1 cellular context compared by ENCODE assay signal in the genomic region with DNA sequence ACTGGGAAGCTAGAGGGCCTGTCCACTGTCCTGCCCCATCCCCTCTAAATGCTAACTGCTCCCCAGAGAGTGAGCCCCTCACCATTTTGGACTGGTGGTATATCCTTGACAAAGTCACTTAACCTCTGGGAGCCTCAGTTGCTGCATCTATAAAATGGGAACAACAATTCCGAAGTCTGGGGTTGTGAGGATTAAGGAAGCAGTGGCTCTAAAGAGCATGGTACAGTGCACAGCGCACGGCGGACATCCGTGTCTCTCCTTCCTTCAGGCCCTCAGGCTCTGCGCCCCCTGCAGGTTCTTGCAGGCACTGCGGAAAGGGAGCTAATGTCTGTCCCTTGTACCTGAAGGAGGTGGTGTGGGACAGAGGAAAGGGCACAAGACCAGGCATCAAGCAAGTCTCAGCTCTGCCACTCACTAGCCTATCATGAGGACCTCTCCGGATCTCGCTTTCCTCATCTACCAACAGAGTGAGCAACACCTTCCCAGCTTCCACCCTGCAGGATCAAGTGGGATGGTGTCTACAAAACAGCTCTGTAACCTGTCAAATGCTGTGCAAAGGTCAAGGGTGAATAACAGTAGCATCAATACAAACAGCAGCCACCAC.
TF ChIP-seq lines count a peak whose summit lies in the region.

No MANE protein-coding gene starts in this region.

TF ChIP-seq in K562, 482 proteins besides CTCF, POLR2A, EP300 and RAD21 (continued from another document):
- TF ChIP-seq, protein P1, sequence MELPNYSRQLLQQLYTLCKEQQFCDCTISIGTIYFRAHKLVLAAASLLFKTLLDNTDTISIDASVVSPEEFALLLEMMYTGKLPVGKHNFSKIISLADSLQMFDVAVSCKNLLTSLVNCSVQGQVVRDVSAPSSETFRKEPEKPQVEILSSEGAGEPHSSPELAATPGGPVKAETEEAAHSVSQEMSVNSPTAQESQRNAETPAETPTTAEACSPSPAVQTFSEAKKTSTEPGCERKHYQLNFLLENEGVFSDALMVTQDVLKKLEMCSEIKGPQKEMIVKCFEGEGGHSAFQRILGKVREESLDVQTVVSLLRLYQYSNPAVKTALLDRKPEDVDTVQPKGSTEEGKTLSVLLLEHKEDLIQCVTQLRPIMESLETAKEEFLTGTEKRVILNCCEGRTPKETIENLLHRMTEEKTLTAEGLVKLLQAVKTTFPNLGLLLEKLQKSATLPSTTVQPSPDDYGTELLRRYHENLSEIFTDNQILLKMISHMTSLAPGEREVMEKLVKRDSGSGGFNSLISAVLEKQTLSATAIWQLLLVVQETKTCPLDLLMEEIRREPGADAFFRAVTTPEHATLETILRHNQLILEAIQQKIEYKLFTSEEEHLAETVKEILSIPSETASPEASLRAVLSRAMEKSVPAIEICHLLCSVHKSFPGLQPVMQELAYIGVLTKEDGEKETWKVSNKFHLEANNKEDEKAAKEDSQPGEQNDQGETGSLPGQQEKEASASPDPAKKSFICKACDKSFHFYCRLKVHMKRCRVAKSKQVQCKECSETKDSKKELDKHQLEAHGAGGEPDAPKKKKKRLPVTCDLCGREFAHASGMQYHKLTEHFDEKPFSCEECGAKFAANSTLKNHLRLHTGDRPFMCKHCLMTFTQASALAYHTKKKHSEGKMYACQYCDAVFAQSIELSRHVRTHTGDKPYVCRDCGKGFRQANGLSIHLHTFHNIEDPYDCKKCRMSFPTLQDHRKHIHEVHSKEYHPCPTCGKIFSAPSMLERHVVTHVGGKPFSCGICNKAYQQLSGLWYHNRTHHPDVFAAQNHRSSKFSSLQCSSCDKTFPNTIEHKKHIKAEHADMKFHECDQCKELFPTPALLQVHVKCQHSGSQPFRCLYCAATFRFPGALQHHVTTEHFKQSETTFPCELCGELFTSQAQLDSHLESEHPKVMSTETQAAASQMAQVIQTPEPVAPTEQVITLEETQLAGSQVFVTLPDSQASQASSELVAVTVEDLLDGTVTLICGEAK (IDR thresholded peaks at IDR 0.05): peak; percentile 57; the same call in 1 of the 2 replicates
- TF ChIP-seq, protein P1 (CRISPR knock-in tag; IDR thresholded peaks at IDR 0.05): no peak
- TF ChIP-seq ZNF764 (CRISPR knock-in tag; IDR thresholded peaks at IDR 0.05; ENCODE audit: low read depth): peak; percentile 67; the same call in 1 of the 2 replicates
- TF ChIP-seq ELF2 (CRISPR knock-in tag; IDR thresholded peaks at IDR 0.05): 0 out of 2 replicates have a peak, but pooled peaks have one; percentile 9
- peak; percentile 88 for TF ChIP-seq BCOR (IDR thresholded peaks at IDR 0.05)
- TF ChIP-seq MCM5 (IDR thresholded peaks at IDR 0.05; ENCODE audit: low read depth): no peak
- peak; percentile 79 for TF ChIP-seq KLF16 (IDR thresholded peaks at IDR 0.05)
- TF ChIP-seq GABPB1 (CRISPR knock-in tag; IDR thresholded peaks at IDR 0.05): peak; percentile 45
- TF ChIP-seq ESRRA (IDR thresholded peaks at IDR 0.05; ENCODE audit: borderline replicate concordance, low read depth): peak; percentile 89
- 0 out of 2 replicates have a peak, but pooled peaks have one; percentile 51 for TF ChIP-seq KDM2B (CRISPR knock-in tag; IDR thresholded peaks at IDR 0.05)
- TF ChIP-seq SRSF7 (optimal IDR thresholded peaks at IDR 0.05; ENCODE audit: low read depth, low read length): no peak
- TF ChIP-seq ZNF274 (IDR thresholded peaks at IDR 0.05; ENCODE audit: borderline replicate concordance, low read depth, low read length): no peak
- no peak for TF ChIP-seq DDX20 (tag; IDR thresholded peaks at IDR 0.05; ENCODE audit: low read depth)
- TF ChIP-seq CC2D1A (IDR thresholded peaks at IDR 0.05): peak; percentile 59
- TF ChIP-seq, protein P2, sequence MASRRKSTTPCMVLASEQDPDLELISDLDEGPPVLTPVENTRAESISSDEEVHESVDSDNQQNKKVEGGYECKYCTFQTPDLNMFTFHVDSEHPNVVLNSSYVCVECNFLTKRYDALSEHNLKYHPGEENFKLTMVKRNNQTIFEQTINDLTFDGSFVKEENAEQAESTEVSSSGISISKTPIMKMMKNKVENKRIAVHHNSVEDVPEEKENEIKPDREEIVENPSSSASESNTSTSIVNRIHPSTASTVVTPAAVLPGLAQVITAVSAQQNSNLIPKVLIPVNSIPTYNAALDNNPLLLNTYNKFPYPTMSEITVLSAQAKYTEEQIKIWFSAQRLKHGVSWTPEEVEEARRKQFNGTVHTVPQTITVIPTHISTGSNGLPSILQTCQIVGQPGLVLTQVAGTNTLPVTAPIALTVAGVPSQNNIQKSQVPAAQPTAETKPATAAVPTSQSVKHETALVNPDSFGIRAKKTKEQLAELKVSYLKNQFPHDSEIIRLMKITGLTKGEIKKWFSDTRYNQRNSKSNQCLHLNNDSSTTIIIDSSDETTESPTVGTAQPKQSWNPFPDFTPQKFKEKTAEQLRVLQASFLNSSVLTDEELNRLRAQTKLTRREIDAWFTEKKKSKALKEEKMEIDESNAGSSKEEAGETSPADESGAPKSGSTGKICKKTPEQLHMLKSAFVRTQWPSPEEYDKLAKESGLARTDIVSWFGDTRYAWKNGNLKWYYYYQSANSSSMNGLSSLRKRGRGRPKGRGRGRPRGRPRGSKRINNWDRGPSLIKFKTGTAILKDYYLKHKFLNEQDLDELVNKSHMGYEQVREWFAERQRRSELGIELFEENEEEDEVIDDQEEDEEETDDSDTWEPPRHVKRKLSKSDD (conservative IDR thresholded peaks at IDR 0.05; ENCODE audit: low read length): 0 out of 2 replicates have a peak, but pooled peaks have one; percentile 22
- 0 out of 2 replicates have a peak, but pooled peaks have one; percentile 31 for TF ChIP-seq BHLHE40 (IDR thresholded peaks at IDR 0.05; ENCODE audit: low read length)
- no peak for TF ChIP-seq ZNF695 (CRISPR knock-in tag; IDR thresholded peaks at IDR 0.05)
- 0 out of 2 replicates have a peak, but pooled peaks have one; percentile 29 for TF ChIP-seq HLTF (IDR thresholded peaks at IDR 0.05)
- TF ChIP-seq GATAD2B (IDR thresholded peaks at IDR 0.05; ENCODE audit: borderline replicate concordance): no peak
- TF ChIP-seq, protein P3, sequence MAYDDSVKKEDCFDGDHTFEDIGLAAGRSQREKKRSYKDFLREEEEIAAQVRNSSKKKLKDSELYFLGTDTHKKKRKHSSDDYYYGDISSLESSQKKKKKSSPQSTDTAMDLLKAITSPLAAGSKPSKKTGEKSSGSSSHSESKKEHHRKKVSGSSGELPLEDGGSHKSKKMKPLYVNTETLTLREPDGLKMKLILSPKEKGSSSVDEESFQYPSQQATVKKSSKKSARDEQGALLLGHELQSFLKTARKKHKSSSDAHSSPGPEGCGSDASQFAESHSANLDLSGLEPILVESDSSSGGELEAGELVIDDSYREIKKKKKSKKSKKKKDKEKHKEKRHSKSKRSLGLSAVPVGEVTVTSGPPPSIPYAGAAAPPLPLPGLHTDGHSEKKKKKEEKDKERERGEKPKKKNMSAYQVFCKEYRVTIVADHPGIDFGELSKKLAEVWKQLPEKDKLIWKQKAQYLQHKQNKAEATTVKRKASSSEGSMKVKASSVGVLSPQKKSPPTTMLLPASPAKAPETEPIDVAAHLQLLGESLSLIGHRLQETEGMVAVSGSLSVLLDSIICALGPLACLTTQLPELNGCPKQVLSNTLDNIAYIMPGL (CRISPR knock-in tag; IDR thresholded peaks at IDR 0.05): 0 out of 2 replicates have a peak, but pooled peaks have one; percentile 20
- TF ChIP-seq, protein P4, sequence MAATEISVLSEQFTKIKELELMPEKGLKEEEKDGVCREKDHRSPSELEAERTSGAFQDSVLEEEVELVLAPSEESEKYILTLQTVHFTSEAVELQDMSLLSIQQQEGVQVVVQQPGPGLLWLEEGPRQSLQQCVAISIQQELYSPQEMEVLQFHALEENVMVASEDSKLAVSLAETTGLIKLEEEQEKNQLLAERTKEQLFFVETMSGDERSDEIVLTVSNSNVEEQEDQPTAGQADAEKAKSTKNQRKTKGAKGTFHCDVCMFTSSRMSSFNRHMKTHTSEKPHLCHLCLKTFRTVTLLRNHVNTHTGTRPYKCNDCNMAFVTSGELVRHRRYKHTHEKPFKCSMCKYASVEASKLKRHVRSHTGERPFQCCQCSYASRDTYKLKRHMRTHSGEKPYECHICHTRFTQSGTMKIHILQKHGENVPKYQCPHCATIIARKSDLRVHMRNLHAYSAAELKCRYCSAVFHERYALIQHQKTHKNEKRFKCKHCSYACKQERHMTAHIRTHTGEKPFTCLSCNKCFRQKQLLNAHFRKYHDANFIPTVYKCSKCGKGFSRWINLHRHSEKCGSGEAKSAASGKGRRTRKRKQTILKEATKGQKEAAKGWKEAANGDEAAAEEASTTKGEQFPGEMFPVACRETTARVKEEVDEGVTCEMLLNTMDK (IDR thresholded peaks at IDR 0.05; ENCODE audit: borderline replicate concordance, insufficient read depth, low read depth, low read length, poor library complexity, severe bottlenecking): peak; percentile 96
TF ChIP-seq in K562: peak in this region for 82.
